Comparison of ENCODE assay signal across 8 cellular contexts in the genomic region with DNA sequence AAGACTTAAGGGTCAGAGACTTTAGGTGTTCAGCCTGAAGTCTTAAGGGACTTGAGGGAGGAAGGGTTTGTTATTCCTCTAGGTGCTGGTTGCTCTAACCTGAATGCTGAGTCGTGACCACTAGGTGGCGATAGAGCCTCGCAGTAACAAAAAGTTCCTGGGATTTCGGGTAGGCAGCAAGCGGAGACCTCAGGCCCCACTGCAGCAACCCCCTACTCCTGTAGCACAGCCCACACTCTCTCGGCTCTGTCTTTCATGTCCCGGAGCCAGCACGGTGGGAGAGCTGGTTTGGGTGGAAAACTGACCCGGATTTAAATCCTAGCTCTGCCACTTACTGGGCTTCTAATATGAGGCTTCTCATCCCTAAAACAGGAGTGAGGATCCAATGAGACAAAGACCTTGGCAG.
DNase-seq lines count a peak whose midpoint lies in the region; ATAC-seq and TF ChIP-seq lines count a peak whose summit lies in the region.

No MANE protein-coding gene starts in this region.

- H3K36me3 ChIP-seq in A673 (ENCODE audit: insufficient read depth, low read length, poor library complexity, severe bottlenecking) (no peaks in the 10 kb centered on the region), OCI-LY3 (replicated peaks; ENCODE audit: low read depth, low read length) (no peaks in the 10 kb centered on the region), neural cell (ENCODE audit: insufficient read depth, low read length) (no peaks in the 10 kb centered on the region), stomach (no peaks in the 10 kb centered on the region)

- CTCF ChIA-PET in A673 (lab: Charles Lee), result interaction anchor here (0.6 to 0.9 kb wide), 2 partner anchors 86 to 308 kb away, joined by 3 to 13 read pairs; no protein-coding TSS in a partner anchor

- H3K9ac ChIP-seq in OCI-LY3 (ENCODE audit: low read length) (no peak overlapping the region), neural cell (ENCODE audit: low read length) (no peak overlapping the region)

- DNase-seq in A673 (ENCODE audit: low spot score) (peak; percentile 70), HS-27A (ENCODE audit: low read depth) (peak; percentile 8), fibroblast of peridontal ligament (ENCODE audit: extremely low read depth) (peak; percentile 76), stomach (peak; percentile 75)
- DNase-seq in activated T-cell treated with anti-CD3 and anti-CD28 coated beads, Interleukin-2, amount 50 U/mL, for 48 hours, result peak; percentile 81 to 83

- POLR2A ChIA-PET in A673 (lab: Charles Lee; ENCODE audit: low non-redundant PET), result no interaction called here

- H3K9me3 ChIP-seq in A673 (ENCODE audit: low read depth, low read length, poor library complexity, severe bottlenecking) (no peaks in the 10 kb centered on the region), OCI-LY3 (ENCODE audit: insufficient read depth, low read length) (no peaks in the 10 kb centered on the region), neural cell (ENCODE audit: low read length) (no peaks in the 10 kb centered on the region), stomach (no peaks in the 10 kb centered on the region)

- no peak overlapping the region for H3K4me3 ChIP-seq in A673 (ENCODE audit: low read depth, low read length, poor library complexity, severe bottlenecking)
- H3K4me3 ChIP-seq in OCI-LY3 (ENCODE audit: low read length), result no peak overlapping the region
- no peak overlapping the region for H3K4me3 ChIP-seq in neural cell (ENCODE audit: low read length)
- no peak overlapping the region for H3K4me3 ChIP-seq in stomach

- TF ChIP-seq EP300 in neural cell (conservative IDR thresholded peaks at IDR 0.05; ENCODE audit: poor library complexity, severe bottlenecking) (no peak), stomach (IDR thresholded peaks at IDR 0.05) (no peak)

- H2AFZ ChIP-seq in OCI-LY3 (ENCODE audit: low read depth, low read length) (no peak overlapping the region), neural cell (ENCODE audit: low read depth, low read length) (no peak overlapping the region)

- no peaks in the 10 kb centered on the region for H3K9me2 ChIP-seq in neural cell (ENCODE audit: insufficient read depth, low read length)

- no peak for TF ChIP-seq POLR2A in stomach (IDR thresholded peaks at IDR 0.05)

- 6 to 10% (median 7%) methylated on average over 8 to 9 of the region's 9 CpGs for WGBS in stomach, 5 donors

- no peaks in the 10 kb centered on the region for H3K79me2 ChIP-seq in OCI-LY3 (ENCODE audit: low read length)
- H3K79me2 ChIP-seq in neural cell (replicated peaks; ENCODE audit: insufficient read depth, low read length), result no peaks in the 10 kb centered on the region

- BruUV-seq in A673 (replicated peaks; lab: Mats Ljungman, UMichigan), result no TSS peak

- ATAC-seq in GM18502 (IDR thresholded peaks at IDR 0.05; ENCODE audit: poor library complexity, unreplicated experiment), result peak; percentile 70

- H3K4me2 ChIP-seq in OCI-LY3 (ENCODE audit: low read length), result peak overlapping the region; percentile 37; the same call in 1 of the 2 replicates
- H3K4me2 ChIP-seq in neural cell (ENCODE audit: low read length), result no peak overlapping the region

- H3K27me3 ChIP-seq in A673 (replicated peaks; ENCODE audit: insufficient read depth, low read depth, low read length, poor library complexity) (no peaks in the 10 kb centered on the region), OCI-LY3 (ENCODE audit: low read depth, low read length) (no peaks in the 10 kb centered on the region), neural cell (ENCODE audit: insufficient read depth, low read depth, low read length) (no peaks in the 10 kb centered on the region), stomach (no peaks in the 10 kb centered on the region)

- H3K27ac ChIP-seq in A673 (ENCODE audit: low read depth, low read length, poor library complexity, severe bottlenecking) (no peak overlapping the region), OCI-LY3 (ENCODE audit: low read length) (no peak overlapping the region), neural cell (ENCODE audit: low read length) (no peak overlapping the region), stomach (no peak overlapping the region)

- H3K4me1 ChIP-seq in A673 (ENCODE audit: insufficient read depth, low read length, poor library complexity, severe bottlenecking), result no peaks in the 10 kb centered on the region
- no peaks in the 10 kb centered on the region for H3K4me1 ChIP-seq in OCI-LY3 (ENCODE audit: low read length)
- H3K4me1 ChIP-seq in stomach, result peaks cover 0 to 23% (median 5%) of the 10 kb centered on the region in 4 donors

- peak; percentile 94 for TF ChIP-seq RAD21 in neural cell (conservative IDR thresholded peaks at IDR 0.05)

- intact Hi-C loops in A673 (cut with micrococcal nuclease; ENCODE audit: unreplicated experiment) (loop anchor here (2.0 to 10.0 kb wide), 3 partner anchors 407 to 1505 kb away; no protein-coding TSS in a partner anchor), stomach (cut with DNase I; ENCODE audit: low total_unique reads) (no loop called here)

- peak; percentile 83 for TF ChIP-seq CTCF in A673 (conservative IDR thresholded peaks at IDR 0.05; ENCODE audit: low read depth, low read length)
- TF ChIP-seq CTCF in OCI-LY3 (IDR thresholded peaks at IDR 0.05; ENCODE audit: low read depth, low read length), result peak; percentile 90
- TF ChIP-seq CTCF in neural cell (IDR thresholded peaks at IDR 0.05; ENCODE audit: poor library complexity, severe bottlenecking), result peak; percentile 92
- peak in 6 of 7 experiments; percentile 43 to 89 (median 76) for TF ChIP-seq CTCF in stomach (IDR thresholded peaks at IDR 0.05)

- H4K20me1 ChIP-seq in OCI-LY3 (ENCODE audit: insufficient read depth, low read length) (no peaks in the 10 kb centered on the region), neural cell (ENCODE audit: insufficient read depth) (no peaks in the 10 kb centered on the region)

- no peaks in the 10 kb centered on the region for H3F3A ChIP-seq in neural cell (ENCODE audit: insufficient read depth, low read length, poor library complexity, severe bottlenecking)

TF ChIP-seq in neural cell, 6 proteins besides CTCF, POLR2A, EP300 and RAD21:
- TF ChIP-seq MXI1 (conservative IDR thresholded peaks at IDR 0.05; ENCODE audit: poor library complexity, severe bottlenecking) (no peak), EZH2 (IDR thresholded peaks at IDR 0.05; ENCODE audit: borderline replicate concordance, insufficient read depth, low read length, poor library complexity, severe bottlenecking) (no peak), TAF1 (IDR thresholded peaks at IDR 0.05; ENCODE audit: low read depth) (no peak), POLR2AphosphoS5 (IDR thresholded peaks at IDR 0.05) (no peak), SMC3 (conservative IDR thresholded peaks at IDR 0.05; ENCODE audit: poor library complexity) (peak; percentile 94)
- TF ChIP-seq, protein P1, sequence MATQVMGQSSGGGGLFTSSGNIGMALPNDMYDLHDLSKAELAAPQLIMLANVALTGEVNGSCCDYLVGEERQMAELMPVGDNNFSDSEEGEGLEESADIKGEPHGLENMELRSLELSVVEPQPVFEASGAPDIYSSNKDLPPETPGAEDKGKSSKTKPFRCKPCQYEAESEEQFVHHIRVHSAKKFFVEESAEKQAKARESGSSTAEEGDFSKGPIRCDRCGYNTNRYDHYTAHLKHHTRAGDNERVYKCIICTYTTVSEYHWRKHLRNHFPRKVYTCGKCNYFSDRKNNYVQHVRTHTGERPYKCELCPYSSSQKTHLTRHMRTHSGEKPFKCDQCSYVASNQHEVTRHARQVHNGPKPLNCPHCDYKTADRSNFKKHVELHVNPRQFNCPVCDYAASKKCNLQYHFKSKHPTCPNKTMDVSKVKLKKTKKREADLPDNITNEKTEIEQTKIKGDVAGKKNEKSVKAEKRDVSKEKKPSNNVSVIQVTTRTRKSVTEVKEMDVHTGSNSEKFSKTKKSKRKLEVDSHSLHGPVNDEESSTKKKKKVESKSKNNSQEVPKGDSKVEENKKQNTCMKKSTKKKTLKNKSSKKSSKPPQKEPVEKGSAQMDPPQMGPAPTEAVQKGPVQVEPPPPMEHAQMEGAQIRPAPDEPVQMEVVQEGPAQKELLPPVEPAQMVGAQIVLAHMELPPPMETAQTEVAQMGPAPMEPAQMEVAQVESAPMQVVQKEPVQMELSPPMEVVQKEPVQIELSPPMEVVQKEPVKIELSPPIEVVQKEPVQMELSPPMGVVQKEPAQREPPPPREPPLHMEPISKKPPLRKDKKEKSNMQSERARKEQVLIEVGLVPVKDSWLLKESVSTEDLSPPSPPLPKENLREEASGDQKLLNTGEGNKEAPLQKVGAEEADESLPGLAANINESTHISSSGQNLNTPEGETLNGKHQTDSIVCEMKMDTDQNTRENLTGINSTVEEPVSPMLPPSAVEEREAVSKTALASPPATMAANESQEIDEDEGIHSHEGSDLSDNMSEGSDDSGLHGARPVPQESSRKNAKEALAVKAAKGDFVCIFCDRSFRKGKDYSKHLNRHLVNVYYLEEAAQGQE (IDR thresholded peaks at IDR 0.05; ENCODE audit: borderline replicate concordance), result no peak
TF ChIP-seq in neural cell: peak in this region for 1.

Comparison
In these comparisons a context has a peak if more than half of its experiments do, and no peak if none do; other contexts are left out.
1. DNase-seq: peak in every context shown above with its lines; median percentile 82 in activated T-cell treated with anti-CD3 and anti-CD28 coated beads, Interleukin-2, amount 50 U/mL, for 48 hours; 76 in fibroblast of peridontal ligament; 75 in stomach; 70 in A673; 8 in HS-27A.